18 cellular contexts compared by ENCODE assay signal in the genomic region with DNA sequence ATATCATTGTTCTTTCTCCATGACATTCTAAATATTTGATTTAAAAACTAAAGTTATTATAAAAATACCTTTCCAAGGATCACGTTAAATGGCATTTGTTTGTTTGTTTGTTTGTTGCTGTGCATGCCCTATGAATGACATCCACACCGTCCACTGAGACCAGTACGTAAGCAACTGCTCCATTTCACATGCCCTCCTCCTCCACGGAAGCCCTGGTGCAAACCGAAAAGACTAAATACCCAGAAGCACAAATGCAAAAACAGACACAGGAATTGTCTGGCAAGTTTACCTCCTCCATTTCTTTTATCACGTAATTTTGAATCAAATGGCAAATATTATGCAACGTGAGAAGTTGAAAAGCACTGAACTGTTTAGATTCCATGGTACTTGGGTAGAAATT. TPM values are rescaled to one million over a fixed set of nuclear protein-coding genes. Genes with fewer than 3 reads are reported as not detected.
DNase-seq lines count a peak whose midpoint lies in the region; ATAC-seq and TF ChIP-seq lines count a peak whose summit lies in the region.
"Had no signal": no experiment of that assay in that cellular context is flagged by ENCODE, and none has a peak within 500 bp of the region (broad histone marks: within the 10 kb centered on the region; RNA-seq: fewer than 3 reads in every experiment).

No MANE protein-coding gene starts in this region.

- peaks cover 96% of the 10 kb centered on the region for H3K4me1 ChIP-seq in BLaER1
- peaks cover 25% of the 10 kb centered on the region for H3K4me1 ChIP-seq in mammary epithelial cell (ENCODE audit: insufficient read depth, low read length)

- H3K36me3 Mint-ChIP-seq in HFFc6 (ENCODE audit: low read depth) = no peaks in the 10 kb centered on the region; the same call in 1 of the 2 replicates
- H3K36me3 Mint-ChIP-seq in naive thymus-derived CD8-positive, alpha-beta T cell = peaks cover 0 to 36% (median 5%) of the 10 kb centered on the region in 3 donors
- peaks cover 8% of the 10 kb centered on the region for H3K36me3 Mint-ChIP-seq in progenitor cell of endocrine pancreas (ENCODE audit: insufficient read depth)

- H4K20me1 ChIP-seq in BLaER1 (peaks cover 19% of the 10 kb centered on the region; the same call in 1 of the 2 replicates), mammary epithelial cell (ENCODE audit: insufficient read depth, low read length) (no peaks in the 10 kb centered on the region)

- POLR2A ChIA-PET in naive thymus-derived CD8-positive, alpha-beta T cell (lab: Charles Lee) = no interaction called here

- H3K27me3 ChIP-seq in BLaER1 (no peaks in the 10 kb centered on the region), mammary epithelial cell (ENCODE audit: insufficient read depth, low read length) (no peaks in the 10 kb centered on the region)
- H3K27me3 ChIP-seq: BE2C, ovary had no signal

- no peak overlapping the region for H3K9ac ChIP-seq in BLaER1
- no peak overlapping the region for H3K9ac ChIP-seq in mammary epithelial cell (ENCODE audit: insufficient read depth, low read length)

- DNase-seq in HFFc6 = no peak
- no peak for DNase-seq in mammary epithelial cell
- no peak for DNase-seq in naive thymus-derived CD8-positive, alpha-beta T cell
- DNase-seq in Kasumi-1 (lab: John Stamatoyannopoulos, UW) = no peak
- no peak for DNase-seq in progenitor cell of endocrine pancreas (ENCODE audit: low spot score, unreplicated experiment)
- DNase-seq in NCI-H1092 treated with DMSO at 0.1 percent for 48 hours (lab: John Stamatoyannopoulos, UW) = no peak
- DNase-seq: activated effector memory CD4-positive, alpha-beta T cell treated with Interleukin-2 at 50 U/mL for 16 hours; BE2C; cerebellar nuclear complex; DMS79; midbrain; NCI-H1694; NCI-H69; ovary; small intestine; stimulated activated naive CD4-positive, alpha-beta T cell treated with Interleukin-2 at 50 U/mL for 16 hours had no signal

- no peaks in the 10 kb centered on the region for H3K9me3 Mint-ChIP-seq in HFFc6
- no peaks in the 10 kb centered on the region for H3K9me3 Mint-ChIP-seq in naive thymus-derived CD8-positive, alpha-beta T cell
- no peaks in the 10 kb centered on the region for H3K9me3 Mint-ChIP-seq in progenitor cell of endocrine pancreas (ENCODE audit: low read depth)

- H3K9me3 ChIP-seq in BLaER1 = no peaks in the 10 kb centered on the region
- no peaks in the 10 kb centered on the region for H3K9me3 ChIP-seq in mammary epithelial cell (replicated peaks; ENCODE audit: insufficient read depth, low read length)
- H3K9me3 ChIP-seq: BE2C, ovary had no signal

- H2AFZ ChIP-seq in mammary epithelial cell (ENCODE audit: low read depth, low read length) = no peak overlapping the region

- 0 out of 2 replicates have a peak, but pooled peaks cover 3% of the 10 kb centered on the region for H3K27me3 Mint-ChIP-seq in HFFc6 (ENCODE audit: insufficient read depth)
- H3K27me3 Mint-ChIP-seq in naive thymus-derived CD8-positive, alpha-beta T cell = no peaks in the 10 kb centered on the region
- H3K27me3 Mint-ChIP-seq in progenitor cell of endocrine pancreas = no peaks in the 10 kb centered on the region

- peak overlapping the region; percentile 74 for H3K27ac ChIP-seq in BLaER1
- H3K27ac ChIP-seq in mammary epithelial cell (ENCODE audit: insufficient read depth, low read depth, low read length) = no peak overlapping the region
- H3K27ac ChIP-seq: ovary had no signal

- no peak overlapping the region for H3K27ac Mint-ChIP-seq in HFFc6
- H3K27ac Mint-ChIP-seq in naive thymus-derived CD8-positive, alpha-beta T cell = peak overlapping the region in 6 of 10 donors; percentile 12 to 79 (median 52)
- H3K27ac Mint-ChIP-seq in progenitor cell of endocrine pancreas = no peak overlapping the region

- TF ChIP-seq CTCF in HFFc6 (IDR thresholded peaks at IDR 0.05) (no peak), mammary epithelial cell (conservative IDR thresholded peaks at IDR 0.05 in 1 of 2, IDR thresholded peaks at IDR 0.05 in 1 of 2; ENCODE audit: extremely low read depth in 1 of 2, insufficient read depth in 1 of 2, low read depth in 1 of 2, low read length in 2 of 2) (no peak), progenitor cell of endocrine pancreas (IDR thresholded peaks at IDR 0.05; ENCODE audit: unreplicated experiment) (no peak)

- peaks cover 94% of the 10 kb centered on the region for H3K79me2 ChIP-seq in mammary epithelial cell (ENCODE audit: insufficient read depth, low read length)

- in situ Hi-C loops in mammary epithelial cell (cut with MboI; ENCODE audit: low sequenced_read_pairs in 2 of 2) = no loop called here

- no peak overlapping the region for H3K4me3 ChIP-seq in BLaER1
- no peak overlapping the region for H3K4me3 ChIP-seq in mammary epithelial cell (replicated peaks in 1 of 3; ENCODE audit: insufficient read depth in 1 of 3, low read depth in 2 of 3, low read length in 3 of 3)
- H3K4me3 ChIP-seq: ovary had no signal

- dilution Hi-C loops in mammary epithelial cell (cut with HindIII; ENCODE audit: low sequenced_read_pairs) = no loop called here

- no TSS peak for BruUV-seq in mammary epithelial cell (replicated peaks; lab: Mats Ljungman, UMichigan)

- peak overlapping the region; percentile 23; the same call in 1 of the 2 replicates for H3K4me3 Mint-ChIP-seq in HFFc6
- H3K4me3 Mint-ChIP-seq in naive thymus-derived CD8-positive, alpha-beta T cell = peak overlapping the region in 1 of 10 donors; percentile 23
- H3K4me3 Mint-ChIP-seq in progenitor cell of endocrine pancreas (ENCODE audit: low read depth) = no peak overlapping the region

- H3K4me1 Mint-ChIP-seq in HFFc6 (ENCODE audit: low read depth) (peaks cover 68% of the 10 kb centered on the region), progenitor cell of endocrine pancreas (ENCODE audit: low read depth) (peaks cover 10% of the 10 kb centered on the region)
- H3K4me1 Mint-ChIP-seq in naive thymus-derived CD8-positive, alpha-beta T cell = peaks cover 47 to 93% (median 90%) of the 10 kb centered on the region in 4 donors

- H3K4me2 ChIP-seq in BLaER1 (peak overlapping the region; percentile 58), mammary epithelial cell (ENCODE audit: insufficient read depth, low read depth, low read length) (peak overlapping the region; percentile 55)

- WGBS in mammary epithelial cell (ENCODE audit: low coverage, missing lambda C conversion rate) = 31% methylated on average over 7 of the region's 7 CpGs

- ATAC-seq in naive thymus-derived CD8-positive, alpha-beta T cell = no peak
- ATAC-seq in GM21447 (IDR thresholded peaks at IDR 0.05; ENCODE audit: unreplicated experiment) = no peak

- CTCF ChIA-PET in mammary epithelial cell (lab: Charles Lee; ENCODE audit: low non-redundant PET) = no interaction called here

- H3K36me3 ChIP-seq in BLaER1 = peaks cover 2% of the 10 kb centered on the region; the same call in 1 of the 2 replicates
- no peaks in the 10 kb centered on the region for H3K36me3 ChIP-seq in mammary epithelial cell (ENCODE audit: insufficient read depth, low read length)
- H3K36me3 ChIP-seq: ovary had no signal

- intact Hi-C loops in mammary epithelial cell (cut with micrococcal nuclease) = no loop called here

RNA-seq across cellular contexts. Expression of a gene that starts 23.6 kb away (rescaled TPM):
- total RNA-seq in HFFc6 (2021; fragmentation: NEBNext Ultra II Directional; extraction: Animal tissue kit (Norgen Biotek cat#: 25700)) = 10 to 100 TPM; 13.4 to 24.0 (median 19.7) TPM
- 10 to 100 TPM; 22.0 to 23.3 TPM for total RNA-seq in mammary epithelial cell
- 24.1 TPM for polyA plus RNA-seq in mammary epithelial cell
- polyA minus RNA-seq in mammary epithelial cell = 31.3 TPM
- 10 to 100 TPM; 62.6 to 77.1 TPM for total RNA-seq in naive thymus-derived CD8-positive, alpha-beta T cell
- 10 to 100 TPM; 72.7 to 80.7 (median 78.3) TPM for polyA plus RNA-seq in naive thymus-derived CD8-positive, alpha-beta T cell
- 14.3 and 19.1 TPM in 2 replicates for total RNA-seq in progenitor cell of endocrine pancreas

Comparison
In these comparisons a context has a peak if more than half of its experiments do, and no peak if none do; other contexts are left out.
1. H3K27ac Mint-ChIP-seq: peak in naive thymus-derived CD8-positive, alpha-beta T cell (6 of 10); none in HFFc6 (single experiment) and progenitor cell of endocrine pancreas (single experiment).